Comparison of ENCODE assay signal across 2 cellular contexts in the genomic region with DNA sequence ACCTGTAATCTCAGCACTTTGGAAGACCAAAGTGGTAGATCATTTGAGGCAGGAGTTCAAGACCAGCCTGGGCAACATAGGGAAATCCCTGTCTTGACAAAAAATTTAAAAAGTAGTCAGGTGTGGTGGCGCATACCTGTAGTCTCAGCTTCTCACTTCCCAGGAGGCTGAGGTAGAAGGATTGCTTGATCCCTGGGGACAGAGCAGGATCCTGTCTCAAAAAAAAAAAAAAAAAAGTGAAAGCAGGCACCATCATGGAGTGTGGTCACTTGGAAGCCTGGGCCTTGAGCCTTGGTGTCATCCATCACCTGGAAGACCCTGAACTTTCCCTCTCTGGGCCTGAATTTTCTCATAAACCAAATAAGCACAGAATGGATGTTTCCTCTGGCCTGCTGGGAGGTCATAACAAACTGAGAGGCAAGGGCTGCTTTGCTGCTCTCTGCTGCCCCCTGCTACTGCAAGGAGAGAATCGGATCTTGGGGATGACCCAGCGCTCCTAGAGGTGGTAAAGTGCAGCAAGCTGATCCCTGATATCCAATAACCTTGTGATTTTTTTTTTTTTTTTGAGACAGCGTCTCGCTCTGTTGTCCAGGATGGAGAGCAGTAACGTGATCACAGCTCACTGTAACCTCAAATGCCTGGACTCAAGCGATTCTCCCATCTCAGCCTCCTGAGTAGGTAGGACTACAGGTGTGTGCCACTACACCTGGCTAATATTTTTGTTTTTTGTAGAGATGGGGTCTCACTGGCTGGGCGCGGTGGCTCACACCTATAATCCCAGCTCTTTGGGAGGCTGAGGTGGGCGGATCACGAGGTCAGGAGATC.
TF ChIP-seq lines count a peak whose summit lies in the region.

No MANE protein-coding gene starts in this region.

TF ChIP-seq in IMR-90, 13 proteins besides CTCF, POLR2A, EP300 and RAD21:
- TF ChIP-seq NFE2L2 (IDR thresholded peaks at IDR 0.05; ENCODE audit: low read depth, low read length): no peak
- TF ChIP-seq, protein P1, sequence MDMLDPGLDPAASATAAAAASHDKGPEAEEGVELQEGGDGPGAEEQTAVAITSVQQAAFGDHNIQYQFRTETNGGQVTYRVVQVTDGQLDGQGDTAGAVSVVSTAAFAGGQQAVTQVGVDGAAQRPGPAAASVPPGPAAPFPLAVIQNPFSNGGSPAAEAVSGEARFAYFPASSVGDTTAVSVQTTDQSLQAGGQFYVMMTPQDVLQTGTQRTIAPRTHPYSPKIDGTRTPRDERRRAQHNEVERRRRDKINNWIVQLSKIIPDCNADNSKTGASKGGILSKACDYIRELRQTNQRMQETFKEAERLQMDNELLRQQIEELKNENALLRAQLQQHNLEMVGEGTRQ (IDR thresholded peaks at IDR 0.05; ENCODE audit: low read depth, low read length): no peak
- no peak for TF ChIP-seq CEBPB (IDR thresholded peaks at IDR 0.05; ENCODE audit: low read depth, low read length)
- TF ChIP-seq SMC3 (IDR thresholded peaks at IDR 0.05; ENCODE audit: low read depth, low read length): no peak
- TF ChIP-seq FOS (IDR thresholded peaks at IDR 0.05; ENCODE audit: low read depth, low read length): no peak
- no peak for TF ChIP-seq CHD1 (IDR thresholded peaks at IDR 0.05; ENCODE audit: low read depth, low read length)
- no peak for TF ChIP-seq RCOR1 (IDR thresholded peaks at IDR 0.05; ENCODE audit: insufficient replicate concordance, low read length)
- no peak for TF ChIP-seq MAZ (IDR thresholded peaks at IDR 0.05; ENCODE audit: borderline replicate concordance, low read depth, low read length)
- no peak for TF ChIP-seq MAFK (IDR thresholded peaks at IDR 0.05; ENCODE audit: low read depth, low read length)
- TF ChIP-seq MXI1 (IDR thresholded peaks at IDR 0.05; ENCODE audit: borderline replicate concordance, low read depth, low read length): no peak
- TF ChIP-seq RFX5 (IDR thresholded peaks at IDR 0.05; ENCODE audit: low read depth, low read length): no peak
- TF ChIP-seq, protein P2, sequence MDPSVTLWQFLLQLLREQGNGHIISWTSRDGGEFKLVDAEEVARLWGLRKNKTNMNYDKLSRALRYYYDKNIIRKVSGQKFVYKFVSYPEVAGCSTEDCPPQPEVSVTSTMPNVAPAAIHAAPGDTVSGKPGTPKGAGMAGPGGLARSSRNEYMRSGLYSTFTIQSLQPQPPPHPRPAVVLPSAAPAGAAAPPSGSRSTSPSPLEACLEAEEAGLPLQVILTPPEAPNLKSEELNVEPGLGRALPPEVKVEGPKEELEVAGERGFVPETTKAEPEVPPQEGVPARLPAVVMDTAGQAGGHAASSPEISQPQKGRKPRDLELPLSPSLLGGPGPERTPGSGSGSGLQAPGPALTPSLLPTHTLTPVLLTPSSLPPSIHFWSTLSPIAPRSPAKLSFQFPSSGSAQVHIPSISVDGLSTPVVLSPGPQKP (IDR thresholded peaks at IDR 0.05; ENCODE audit: borderline replicate concordance, low read depth, low read length): no peak
- no peak for TF ChIP-seq BHLHE40 (IDR thresholded peaks at IDR 0.05; ENCODE audit: low read depth, low read length)

TF ChIP-seq in K562, 482 proteins besides CTCF, POLR2A, EP300 and RAD21:
- TF ChIP-seq SMARCA5 (IDR thresholded peaks at IDR 0.05) (no peak; the same call in 1 of the 2 replicates), HDAC2 (IDR thresholded peaks at IDR 0.05) (no peak), YY1 (IDR thresholded peaks at IDR 0.05; ENCODE audit: borderline replicate concordance in 1 of 3, control insufficient read depth in 1 of 3, extremely low read depth in 1 of 3, insufficient read depth in 3 of 3, insufficient read length in 1 of 3, insufficient replicate concordance in 2 of 3, low read depth in 1 of 3, low read length in 2 of 3) (no peak), POLR2G (IDR thresholded peaks at IDR 0.05; ENCODE audit: low read depth, low read length) (no peak), MED1 (CRISPR knock-in tag; IDR thresholded peaks at IDR 0.05; ENCODE audit: borderline replicate concordance) (no peak), LARP7 (IDR thresholded peaks at IDR 0.05) (0 out of 2 replicates have a peak, but pooled peaks have one; percentile 6)
- TF ChIP-seq, protein P3, sequence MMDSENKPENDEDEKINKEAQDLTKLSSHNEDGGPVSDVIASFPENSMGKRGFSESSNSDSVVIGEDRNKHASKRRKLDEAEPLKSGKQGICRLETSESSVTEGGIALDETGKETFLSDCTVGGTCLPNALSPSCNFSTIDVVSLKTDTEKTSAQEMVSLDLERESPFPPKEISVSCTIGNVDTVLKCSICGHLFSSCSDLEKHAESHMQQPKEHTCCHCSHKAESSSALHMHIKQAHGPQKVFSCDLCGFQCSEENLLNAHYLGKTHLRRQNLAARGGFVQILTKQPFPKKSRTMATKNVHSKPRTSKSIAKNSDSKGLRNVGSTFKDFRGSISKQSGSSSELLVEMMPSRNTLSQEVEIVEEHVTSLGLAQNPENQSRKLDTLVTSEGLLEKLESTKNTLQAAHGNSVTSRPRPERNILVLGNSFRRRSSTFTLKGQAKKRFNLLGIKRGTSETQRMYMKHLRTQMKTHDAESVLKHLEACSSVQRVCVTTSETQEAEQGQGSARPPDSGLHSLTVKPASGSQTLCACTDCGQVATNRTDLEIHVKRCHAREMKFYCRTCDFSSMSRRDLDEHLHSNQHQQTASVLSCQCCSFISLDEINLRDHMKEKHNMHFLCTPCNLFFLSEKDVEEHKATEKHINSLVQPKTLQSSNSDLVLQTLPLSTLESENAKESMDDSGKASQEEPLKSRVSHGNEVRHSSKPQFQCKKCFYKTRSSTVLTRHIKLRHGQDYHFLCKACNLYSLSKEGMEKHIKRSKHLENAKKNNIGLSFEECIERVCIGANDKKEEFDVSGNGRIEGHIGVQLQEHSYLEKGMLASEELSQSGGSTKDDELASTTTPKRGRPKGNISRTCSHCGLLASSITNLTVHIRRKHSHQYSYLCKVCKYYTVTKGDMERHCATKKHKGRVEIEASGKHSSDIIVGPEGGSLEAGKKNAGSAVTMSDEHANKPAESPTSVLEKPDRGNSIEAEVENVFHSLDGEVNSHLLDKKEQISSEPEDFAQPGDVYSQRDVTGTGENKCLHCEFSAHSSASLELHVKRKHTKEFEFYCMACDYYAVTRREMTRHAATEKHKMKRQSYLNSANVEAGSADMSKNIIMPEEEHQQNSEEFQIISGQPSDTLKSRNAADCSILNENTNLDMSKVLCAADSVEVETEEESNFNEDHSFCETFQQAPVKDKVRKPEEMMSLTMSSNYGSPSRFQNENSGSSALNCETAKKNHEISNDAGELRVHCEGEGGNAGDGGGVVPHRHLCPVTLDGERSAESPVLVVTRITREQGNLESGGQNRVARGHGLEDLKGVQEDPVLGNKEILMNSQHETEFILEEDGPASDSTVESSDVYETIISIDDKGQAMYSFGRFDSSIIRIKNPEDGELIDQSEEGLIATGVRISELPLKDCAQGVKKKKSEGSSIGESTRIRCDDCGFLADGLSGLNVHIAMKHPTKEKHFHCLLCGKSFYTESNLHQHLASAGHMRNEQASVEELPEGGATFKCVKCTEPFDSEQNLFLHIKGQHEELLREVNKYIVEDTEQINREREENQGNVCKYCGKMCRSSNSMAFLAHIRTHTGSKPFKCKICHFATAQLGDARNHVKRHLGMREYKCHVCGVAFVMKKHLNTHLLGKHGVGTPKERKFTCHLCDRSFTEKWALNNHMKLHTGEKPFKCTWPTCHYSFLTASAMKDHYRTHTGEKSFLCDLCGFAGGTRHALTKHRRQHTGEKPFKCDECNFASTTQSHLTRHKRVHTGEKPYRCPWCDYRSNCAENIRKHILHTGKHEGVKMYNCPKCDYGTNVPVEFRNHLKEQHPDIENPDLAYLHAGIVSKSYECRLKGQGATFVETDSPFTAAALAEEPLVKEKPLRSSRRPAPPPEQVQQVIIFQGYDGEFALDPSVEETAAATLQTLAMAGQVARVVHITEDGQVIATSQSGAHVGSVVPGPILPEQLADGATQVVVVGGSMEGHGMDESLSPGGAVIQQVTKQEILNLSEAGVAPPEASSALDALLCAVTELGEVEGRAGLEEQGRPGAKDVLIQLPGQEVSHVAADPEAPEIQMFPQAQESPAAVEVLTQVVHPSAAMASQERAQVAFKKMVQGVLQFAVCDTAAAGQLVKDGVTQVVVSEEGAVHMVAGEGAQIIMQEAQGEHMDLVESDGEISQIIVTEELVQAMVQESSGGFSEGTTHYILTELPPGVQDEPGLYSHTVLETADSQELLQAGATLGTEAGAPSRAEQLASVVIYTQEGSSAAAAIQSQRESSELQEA (IDR thresholded peaks at IDR 0.05; ENCODE audit: low read depth): no peak
TF ChIP-seq in K562: peak in this region for 1.
